ENCODE assay signal across 1 cellular context in the genomic region with DNA sequence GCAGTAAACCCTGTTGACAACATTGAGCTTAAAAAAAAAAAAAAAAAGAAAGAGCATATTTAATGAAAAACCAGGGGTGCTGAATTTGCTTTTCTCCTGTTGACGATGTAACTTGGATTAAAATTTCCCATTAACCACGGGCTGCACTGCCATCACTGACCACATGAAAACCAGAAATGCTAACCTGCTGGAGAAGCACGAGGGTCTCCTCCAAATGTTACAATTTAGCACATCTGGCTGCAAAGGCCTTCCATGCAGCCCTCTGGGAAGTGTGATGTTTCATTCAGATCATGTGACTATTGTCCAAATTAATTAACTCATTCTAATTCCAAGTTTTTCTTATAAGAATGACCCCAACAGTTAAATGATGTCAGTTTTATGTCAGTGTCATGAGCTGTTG.
TF ChIP-seq lines count a peak whose summit lies in the region.

No MANE protein-coding gene starts in this region.

TF ChIP-seq in H1, 55 proteins besides CTCF, POLR2A, EP300 and RAD21:
- TF ChIP-seq SP2 (IDR thresholded peaks at IDR 0.05; ENCODE audit: low read length) = no peak
- TF ChIP-seq KDM4A (IDR thresholded peaks at IDR 0.05; ENCODE audit: low read depth, low read length, severe bottlenecking) = no peak
- TF ChIP-seq FOSL1 (IDR thresholded peaks at IDR 0.05; ENCODE audit: insufficient read depth, low read depth, low read length) = no peak
- TF ChIP-seq, protein P1, sequence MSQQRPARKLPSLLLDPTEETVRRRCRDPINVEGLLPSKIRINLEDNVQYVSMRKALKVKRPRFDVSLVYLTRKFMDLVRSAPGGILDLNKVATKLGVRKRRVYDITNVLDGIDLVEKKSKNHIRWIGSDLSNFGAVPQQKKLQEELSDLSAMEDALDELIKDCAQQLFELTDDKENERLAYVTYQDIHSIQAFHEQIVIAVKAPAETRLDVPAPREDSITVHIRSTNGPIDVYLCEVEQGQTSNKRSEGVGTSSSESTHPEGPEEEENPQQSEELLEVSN (IDR thresholded peaks at IDR 0.05) = no peak
- no peak for TF ChIP-seq CTBP2 (IDR thresholded peaks at IDR 0.05; ENCODE audit: borderline replicate concordance, insufficient read depth, insufficient read length, low read length)
- TF ChIP-seq GTF2F1 (IDR thresholded peaks at IDR 0.05; ENCODE audit: borderline replicate concordance, low read depth, low read length) = no peak
- no peak for TF ChIP-seq RXRA (IDR thresholded peaks at IDR 0.05; ENCODE audit: insufficient read depth, low read depth, low read length)
- TF ChIP-seq TAF1 (IDR thresholded peaks at IDR 0.05; ENCODE audit: low read depth, low read length) = no peak
- no peak for TF ChIP-seq ASH2L (IDR thresholded peaks at IDR 0.05; ENCODE audit: low read length)
- no peak for TF ChIP-seq KDM5A (IDR thresholded peaks at IDR 0.05; ENCODE audit: low read length)
- no peak for TF ChIP-seq ZNF274 (IDR thresholded peaks at IDR 0.05; ENCODE audit: borderline replicate concordance, extremely low read depth, low read length)
- no peak for TF ChIP-seq HDAC6 (IDR thresholded peaks at IDR 0.05; ENCODE audit: low read depth, low read length)
- TF ChIP-seq RBBP5 (IDR thresholded peaks at IDR 0.05; ENCODE audit: borderline replicate concordance, low read depth, low read length) = no peak
